Comparison of ENCODE assay signal across 8 cellular contexts in genomic region chr2:39778775-39779751, GRCh38. TPM values are rescaled to one million over a fixed set of nuclear protein-coding genes. Genes with fewer than 3 reads are reported as not detected.
DNase-seq lines count a peak whose midpoint lies in the region; ATAC-seq and TF ChIP-seq lines count a peak whose summit lies in the region.

Gene THUMPD2 (minus strand): TSS chr2:39779258. CDS start chr2:39779239, 19 bp downstream.

- no peaks in the 10 kb centered on the region for H4K20me1 ChIP-seq in hepatocyte (ENCODE audit: insufficient read depth, poor library complexity, severe bottlenecking)

- H3K27me3 ChIP-seq in ascending aorta (no peaks in the 10 kb centered on the region), hepatocyte (no peaks in the 10 kb centered on the region)

- no peaks in the 10 kb centered on the region for H3K36me3 ChIP-seq in ascending aorta
- H3K36me3 ChIP-seq in hepatocyte (replicated peaks; ENCODE audit: insufficient read depth, low read depth): no peaks in the 10 kb centered on the region

- TF ChIP-seq CTCF in GM13977 (IDR thresholded peaks at IDR 0.05; ENCODE audit: extremely low read depth, insufficient read depth, missing control alignments) (no peak), ascending aorta (IDR thresholded peaks at IDR 0.05) (no peak), hepatocyte (IDR thresholded peaks at IDR 0.05; ENCODE audit: poor library complexity) (no peak)

- peaks cover 3 to 22% of the 10 kb centered on the region in 2 donors for H3K4me1 ChIP-seq in ascending aorta
- peaks cover 4% of the 10 kb centered on the region for H3K4me1 ChIP-seq in hepatocyte (ENCODE audit: insufficient read depth)

- DNase-seq in GM13977 (ENCODE audit: low spot score): peak; percentile 84
- DNase-seq in NCI-H1105 treated with DMSO at 0.1 percent for 48 hours (lab: John Stamatoyannopoulos, UW): peak; percentile 70
- peak in 1 of 2 donors; percentile 83 for DNase-seq in ascending aorta (ENCODE audit: low spot score in 2 of 2)
- peak; percentile 88 for DNase-seq in hepatocyte (ENCODE audit: low spot score)
- peak; percentile 45 for DNase-seq in renal cortical epithelial cell (ENCODE audit: low read depth)
- no peak for DNase-seq in OCI-M2 (lab: John Stamatoyannopoulos, UW; ENCODE audit: unreplicated experiment)

- WGBS in hepatocyte (ENCODE audit: low lambda C conversion rate, missing lambda C conversion rate): 5% methylated on average over 55 of the region's 58 CpGs

- H3K4me3 ChIP-seq in ascending aorta: peak within 1 kb of the TSS; percentile 95 to 98
- H3K4me3 ChIP-seq in hepatocyte: peak within 1 kb of the TSS; percentile 73

- peak within 1 kb of the TSS; percentile 83 for H3K4me2 ChIP-seq in hepatocyte

- H3K27ac ChIP-seq in ascending aorta: peak within 1 kb of the TSS; percentile 89 to 92
- H3K27ac ChIP-seq in hepatocyte: peak within 1 kb of the TSS; percentile 88

- no peaks in the 10 kb centered on the region for H3K9me3 ChIP-seq in ascending aorta
- no peaks in the 10 kb centered on the region for H3K9me3 ChIP-seq in hepatocyte (ENCODE audit: low read depth)

- peak; percentile 85 for ATAC-seq in HG02642 (IDR thresholded peaks at IDR 0.05; ENCODE audit: poor library complexity, unreplicated experiment)

- peak within 1 kb of the TSS; percentile 76 for H2AFZ ChIP-seq in hepatocyte

- H3K9me2 ChIP-seq in hepatocyte (replicated peaks; ENCODE audit: insufficient read depth): no peaks in the 10 kb centered on the region

- intact Hi-C loops in T-helper 2 cell treated with Interferon-gamma antibody and Interleukin-4, amounts not matched to agents 100 ng/mL and 5 ng/mL, for 36 hours (cut with micrococcal nuclease): loop anchor here (2.0 kb wide), 1 partner anchor 340 kb away; no protein-coding TSS in a partner anchor
- intact Hi-C loops in ascending aorta (cut with DNase I): loop anchor here (2.0 to 10.0 kb wide), 5 partner anchors 42 to 342 kb away; partner anchors contain the start of genes MAP4K3 and TMEM178A

- peaks cover 45% of the 10 kb centered on the region for H3K79me2 ChIP-seq in hepatocyte

- in situ Hi-C loops in GM13977 (cut with MboI; ENCODE audit: low pct_unique_long_range_greater_than_20kb, low sequenced_read_pairs, unreplicated experiment): no loop called here

RNA-seq across cellular contexts. Expression of gene THUMPD2, which starts in this region (rescaled TPM):
- 14.0 and 14.5 TPM in 2 replicates for total RNA-seq in T-helper 2 cell treated with Interferon-gamma antibody and Interleukin-4, amounts not matched to agents 100 ng/mL and 5 ng/mL, for 36 hours
- total RNA-seq in ascending aorta (13.0 TPM), hepatocyte (12.2 and 12.8 TPM in 2 replicates), renal cortical epithelial cell (6.9 and 9.8 TPM in 2 replicates)
- polyA plus RNA-seq in hepatocyte: 6.5 and 8.3 TPM in 2 replicates
